In genomic region chr2:75634945-75635344, GRCh38 we compare ENCODE assay signal across 20 cellular contexts. TPM values are rescaled to one million over a fixed set of nuclear protein-coding genes. Genes with fewer than 3 reads are reported as not detected.
DNase-seq lines count a peak whose midpoint lies in the region; ATAC-seq, FAIRE-seq and TF ChIP-seq lines count a peak whose summit lies in the region.
"Had no signal": no experiment of that assay in that cellular context is flagged by ENCODE, and none has a peak within 500 bp of the region (broad histone marks: within the 10 kb centered on the region; RNA-seq: fewer than 3 reads in every experiment).

No MANE protein-coding gene starts in this region.

- no peaks in the 10 kb centered on the region for H3K9me1 ChIP-seq in keratinocyte (ENCODE audit: control insufficient read depth, extremely low read depth, insufficient read depth, low read length)

- no peaks in the 10 kb centered on the region for H3K9me3 ChIP-seq in mammary epithelial cell (replicated peaks; ENCODE audit: insufficient read depth, low read length)
- H3K9me3 ChIP-seq in keratinocyte (ENCODE audit: control insufficient read depth, low read depth, low read length), result no peaks in the 10 kb centered on the region
- no peaks in the 10 kb centered on the region for H3K9me3 ChIP-seq in Peyer's patch
- H3K9me3 ChIP-seq in adrenal gland (replicated peaks in 1 of 3), result no peaks in the 10 kb centered on the region
- H3K9me3 ChIP-seq: BLaER1 treated with 17β-estradiol and CSF1 and Interleukin-3, amounts not matched to agents 10 nM and 100 nM had no signal

- H3K36me3 ChIP-seq in mammary epithelial cell (ENCODE audit: insufficient read depth, low read length), result no peaks in the 10 kb centered on the region
- H3K36me3 ChIP-seq in keratinocyte (ENCODE audit: control insufficient read depth in 2 of 2, extremely low read depth in 1 of 2, insufficient read depth in 2 of 2, low read length in 2 of 2), result no peaks in the 10 kb centered on the region
- no peaks in the 10 kb centered on the region for H3K36me3 ChIP-seq in Peyer's patch
- H3K36me3 ChIP-seq in adrenal gland (replicated peaks in 1 of 2), result no peaks in the 10 kb centered on the region
- H3K36me3 ChIP-seq: BLaER1 treated with 17β-estradiol and CSF1 and Interleukin-3, amounts not matched to agents 10 nM and 100 nM had no signal

- H3K9ac ChIP-seq in mammary epithelial cell (ENCODE audit: insufficient read depth, low read length) (no peak overlapping the region), keratinocyte (ENCODE audit: control insufficient read depth, extremely low read depth, insufficient read depth, low read length) (no peak overlapping the region)
- H3K9ac ChIP-seq: BLaER1 treated with 17β-estradiol and CSF1 and Interleukin-3, amounts not matched to agents 10 nM and 100 nM had no signal

- no peaks in the 10 kb centered on the region for H4K20me1 ChIP-seq in mammary epithelial cell (ENCODE audit: insufficient read depth, low read length)
- H4K20me1 ChIP-seq in keratinocyte (ENCODE audit: control insufficient read depth, extremely low read depth, insufficient read depth, low read length), result no peaks in the 10 kb centered on the region
- H4K20me1 ChIP-seq: BLaER1 treated with 17β-estradiol and CSF1 and Interleukin-3, amounts not matched to agents 10 nM and 100 nM had no signal

- DNase-seq in activated CD4-positive, alpha-beta T cell treated with anti-CD3 and anti-CD28 coated beads for 36 hours, result no peak
- DNase-seq in activated CD4-positive, alpha-beta T cell treated with anti-CD3 and anti-CD28 coated beads, Interleukin-2, amount 50 U/mL, for 4 hours, result no peak
- DNase-seq in mammary epithelial cell, result peak; percentile 65
- DNase-seq in keratinocyte (ENCODE audit: low read depth, low spot score), result no peak
- DNase-seq in Peyer's patch, result no peak
- DNase-seq in cardiac septum (ENCODE audit: low spot score), result no peak
- no peak for DNase-seq in adrenal gland
- DNase-seq: 8988T; Caco-2; CD4-positive, alpha-beta memory T cell; GDM1; Kasumi-1; MM.1S; NCI-H1048; NCI-H1417 treated with DMSO at 0.1 percent for 48 hours; NCI-H187; NCI-H446; NCI-H526 treated with DMSO at 0.1 percent for 48 hours had no signal

- POLR2A ChIA-PET in activated CD4-positive, alpha-beta T cell treated with anti-CD3 and anti-CD28 coated beads for 36 hours (lab: Charles Lee), result no interaction called here

- peak; percentile 23 for ATAC-seq in activated CD4-positive, alpha-beta T cell treated with anti-CD3 and anti-CD28 coated beads for 36 hours
- ATAC-seq: SK-N-SH treated with all-trans-retinoic acid at 6 μM for 48 hours had no signal

- H3K4me1 Mint-ChIP-seq in activated CD4-positive, alpha-beta T cell treated with anti-CD3 and anti-CD28 coated beads for 36 hours, result no peaks in the 10 kb centered on the region
- H3K4me1 Mint-ChIP-seq: CD4-positive, alpha-beta memory T cell had no signal

- TF ChIP-seq CTCF in mammary epithelial cell (conservative IDR thresholded peaks at IDR 0.05 in 1 of 2, IDR thresholded peaks at IDR 0.05 in 1 of 2; ENCODE audit: extremely low read depth in 1 of 2, insufficient read depth in 1 of 2, low read depth in 1 of 2, low read length in 2 of 2), result no peak
- TF ChIP-seq CTCF in keratinocyte (optimal IDR thresholded peaks at IDR 0.05 in 1 of 3, IDR thresholded peaks at IDR 0.05 in 1 of 3, conservative IDR thresholded peaks at IDR 0.05 in 1 of 3; ENCODE audit: extremely low read depth in 1 of 3, insufficient read depth in 2 of 3, low read length in 3 of 3), result no peak
- no peak for TF ChIP-seq CTCF in Peyer's patch (IDR thresholded peaks at IDR 0.05)
- no peak for TF ChIP-seq CTCF in adrenal gland (IDR thresholded peaks at IDR 0.05)

- CTCF ChIA-PET in activated CD4-positive, alpha-beta T cell treated with anti-CD3 and anti-CD28 coated beads for 36 hours (lab: Charles Lee), result interaction anchor here (1.2 to 2.5 kb wide), 2 partner anchors 11 to 21 kb away, joined by 3 to 9 read pairs; partner anchors contain the start of gene MRPL19
- CTCF ChIA-PET in mammary epithelial cell (lab: Charles Lee; ENCODE audit: low non-redundant PET), result no interaction called here

- H3K4me3 Mint-ChIP-seq in activated CD4-positive, alpha-beta T cell treated with anti-CD3 and anti-CD28 coated beads for 36 hours, result no peak overlapping the region
- H3K4me3 Mint-ChIP-seq: CD4-positive, alpha-beta memory T cell had no signal

- TF ChIP-seq POLR2A in Peyer's patch (IDR thresholded peaks at IDR 0.05), result no peak
- TF ChIP-seq POLR2A in adrenal gland (IDR thresholded peaks at IDR 0.05), result no peak

- intact Hi-C loops in activated CD4-positive, alpha-beta T cell treated with anti-CD3 and anti-CD28 coated beads for 36 hours (cut with DNase I, micrococcal nuclease), result no loop called here
- intact Hi-C loops in mammary epithelial cell (cut with micrococcal nuclease), result no loop called here
- intact Hi-C loops in cardiac septum (cut with DNase I), result no loop called here
- intact Hi-C loops in adrenal gland (cut with DNase I), result loop anchor here in 1 of 2 donors (10.0 kb wide), 1 partner anchor 50 kb away; no protein-coding TSS in a partner anchor

- 93% methylated on average over 1 of the region's 1 CpG for WGBS in mammary epithelial cell (ENCODE audit: low coverage, missing lambda C conversion rate)
- 65 to 100% (median 82%) methylated on average over 1 of the region's 1 CpG for WGBS in adrenal gland, 4 donors

- H3K4me1 ChIP-seq in mammary epithelial cell (ENCODE audit: insufficient read depth, low read length), result peaks cover 4% of the 10 kb centered on the region
- H3K4me1 ChIP-seq in keratinocyte (ENCODE audit: control insufficient read depth, extremely low read depth, insufficient read depth, low read length), result peaks cover 4% of the 10 kb centered on the region
- H3K4me1 ChIP-seq in Peyer's patch, result no peaks in the 10 kb centered on the region
- H3K4me1 ChIP-seq in adrenal gland (replicated peaks in 1 of 2), result peaks cover 5 to 19% of the 10 kb centered on the region in 2 donors
- H3K4me1 ChIP-seq: BLaER1 treated with 17β-estradiol and CSF1 and Interleukin-3, amounts not matched to agents 10 nM and 100 nM; Caco-2 had no signal

- in situ Hi-C loops in mammary epithelial cell (cut with MboI; ENCODE audit: low sequenced_read_pairs in 2 of 2), result no loop called here

- BruUV-seq in mammary epithelial cell (replicated peaks; lab: Mats Ljungman, UMichigan), result no TSS peak

- FAIRE-seq in keratinocyte (lab: Jason Lieb, UNC), result peak; percentile 77

- H3K4me3 ChIP-seq in mammary epithelial cell (replicated peaks in 1 of 3; ENCODE audit: insufficient read depth in 1 of 3, low read depth in 2 of 3, low read length in 3 of 3) (no peak overlapping the region), keratinocyte (ENCODE audit: control insufficient read depth in 2 of 3, extremely low read depth in 1 of 3, insufficient read depth in 2 of 3, low read depth in 1 of 3, low read length in 3 of 3) (no peak overlapping the region), Peyer's patch (no peak overlapping the region), adrenal gland (no peak overlapping the region)
- H3K4me3 ChIP-seq: BLaER1 treated with 17β-estradiol and CSF1 and Interleukin-3, amounts not matched to agents 10 nM and 100 nM had no signal

- H3K79me2 ChIP-seq in mammary epithelial cell (ENCODE audit: insufficient read depth, low read length) (no peaks in the 10 kb centered on the region), keratinocyte (ENCODE audit: control insufficient read depth, insufficient read depth, low read length) (no peaks in the 10 kb centered on the region)

- H3K9me3 Mint-ChIP-seq in activated CD4-positive, alpha-beta T cell treated with anti-CD3 and anti-CD28 coated beads for 36 hours (ENCODE audit: low read depth), result no peaks in the 10 kb centered on the region
- H3K9me3 Mint-ChIP-seq: CD4-positive, alpha-beta memory T cell had no signal

- no peak overlapping the region for H3K27ac Mint-ChIP-seq in activated CD4-positive, alpha-beta T cell treated with anti-CD3 and anti-CD28 coated beads for 36 hours
- H3K27ac Mint-ChIP-seq: CD4-positive, alpha-beta memory T cell had no signal

- no peaks in the 10 kb centered on the region for H3K36me3 Mint-ChIP-seq in activated CD4-positive, alpha-beta T cell treated with anti-CD3 and anti-CD28 coated beads for 36 hours (ENCODE audit: low read depth)
- H3K36me3 Mint-ChIP-seq: CD4-positive, alpha-beta memory T cell had no signal

- peaks cover 19% of the 10 kb centered on the region for H3K27me3 Mint-ChIP-seq in activated CD4-positive, alpha-beta T cell treated with anti-CD3 and anti-CD28 coated beads for 36 hours

- H3K27me3 ChIP-seq in mammary epithelial cell (ENCODE audit: insufficient read depth, low read length) (peaks cover 3% of the 10 kb centered on the region), keratinocyte (ENCODE audit: control insufficient read depth, extremely low read depth, insufficient read depth, low read length) (peaks cover 8% of the 10 kb centered on the region), Peyer's patch (no peaks in the 10 kb centered on the region), adrenal gland (no peaks in the 10 kb centered on the region)
- H3K27me3 ChIP-seq: BLaER1 treated with 17β-estradiol and CSF1 and Interleukin-3, amounts not matched to agents 10 nM and 100 nM had no signal

- no peak overlapping the region for H3K4me2 ChIP-seq in mammary epithelial cell (ENCODE audit: insufficient read depth, low read depth, low read length)
- H3K4me2 ChIP-seq in keratinocyte (ENCODE audit: control insufficient read depth, extremely low read depth, insufficient read depth, low read depth, low read length), result no peak overlapping the region
- H3K4me2 ChIP-seq: BLaER1 treated with 17β-estradiol and CSF1 and Interleukin-3, amounts not matched to agents 10 nM and 100 nM had no signal

- dilution Hi-C loops in mammary epithelial cell (cut with HindIII; ENCODE audit: low sequenced_read_pairs), result no loop called here
- dilution Hi-C loops in keratinocyte (cut with MboI; ENCODE audit: extremely low pct_ligation_motif_present, low sequenced_read_pairs), result no loop called here

- H2AFZ ChIP-seq in mammary epithelial cell (ENCODE audit: low read depth, low read length) (no peak overlapping the region), keratinocyte (ENCODE audit: control insufficient read depth, low read length) (no peak overlapping the region)

- H3K27ac ChIP-seq in mammary epithelial cell (ENCODE audit: insufficient read depth, low read depth, low read length) (no peak overlapping the region), keratinocyte (ENCODE audit: control insufficient read depth, insufficient read depth, low read length) (no peak overlapping the region), Peyer's patch (no peak overlapping the region), adrenal gland (no peak overlapping the region)
- H3K27ac ChIP-seq: BLaER1 treated with 17β-estradiol and CSF1 and Interleukin-3, amounts not matched to agents 10 nM and 100 nM had no signal

RNA-seq across cellular contexts. Expression of gene MRPL19, which starts 11.6 kb away (rescaled TPM):
- 10 to 100 TPM; 45.2 to 72.4 TPM for total RNA-seq in activated CD4-positive, alpha-beta T cell treated with anti-CD3 and anti-CD28 coated beads for 36 hours
- total RNA-seq in mammary epithelial cell (10 to 100 TPM; 30.3 to 59.4 TPM), Peyer's patch (10 to 100 TPM; 20.6 to 61.1 (median 26.8) TPM), cardiac septum (46.9 TPM), adrenal gland (100 to 1,000 TPM in 1 of 8 donors, 10 to 100 TPM in 7; 41.0 to 107 (median 69.2) TPM)
- polyA plus RNA-seq in mammary epithelial cell (26.0 TPM), keratinocyte (32.8 to 84.0 TPM (median 47.0 TPM) in 3 replicates), adrenal gland (10 to 100 TPM; 16.5 to 86.6 (median 20.1) TPM)
- polyA minus RNA-seq in mammary epithelial cell (9.3 TPM), keratinocyte (4.8 to 45.0 TPM (median 16.1 TPM) in 3 replicates)
- 34.1 TPM for polyA plus RNA-seq in keratinocyte (2011; ENCODE audit: low read depth)
- 47.6 and 82.0 TPM in 2 replicates for polyA plus RNA-seq in keratinocyte (2011; cell fraction: cytosol; rRNA removed)
- polyA plus RNA-seq in keratinocyte (2011; cell fraction: nucleus; rRNA removed), result 21.3 and 32.9 TPM in 2 replicates
- polyA plus RNA-seq in keratinocyte (2012; ENCODE audit: low replicate concordance), result 24.2 and 48.1 TPM in 2 replicates
- polyA minus RNA-seq in keratinocyte (2011; cell fraction: cytosol; rRNA and poly(A)+ RNA removed), result 34.3 TPM
- 15.8 and 17.8 TPM in 2 replicates for polyA minus RNA-seq in keratinocyte (2011; cell fraction: nucleus; rRNA and poly(A)+ RNA removed)
